In the genomic region with DNA sequence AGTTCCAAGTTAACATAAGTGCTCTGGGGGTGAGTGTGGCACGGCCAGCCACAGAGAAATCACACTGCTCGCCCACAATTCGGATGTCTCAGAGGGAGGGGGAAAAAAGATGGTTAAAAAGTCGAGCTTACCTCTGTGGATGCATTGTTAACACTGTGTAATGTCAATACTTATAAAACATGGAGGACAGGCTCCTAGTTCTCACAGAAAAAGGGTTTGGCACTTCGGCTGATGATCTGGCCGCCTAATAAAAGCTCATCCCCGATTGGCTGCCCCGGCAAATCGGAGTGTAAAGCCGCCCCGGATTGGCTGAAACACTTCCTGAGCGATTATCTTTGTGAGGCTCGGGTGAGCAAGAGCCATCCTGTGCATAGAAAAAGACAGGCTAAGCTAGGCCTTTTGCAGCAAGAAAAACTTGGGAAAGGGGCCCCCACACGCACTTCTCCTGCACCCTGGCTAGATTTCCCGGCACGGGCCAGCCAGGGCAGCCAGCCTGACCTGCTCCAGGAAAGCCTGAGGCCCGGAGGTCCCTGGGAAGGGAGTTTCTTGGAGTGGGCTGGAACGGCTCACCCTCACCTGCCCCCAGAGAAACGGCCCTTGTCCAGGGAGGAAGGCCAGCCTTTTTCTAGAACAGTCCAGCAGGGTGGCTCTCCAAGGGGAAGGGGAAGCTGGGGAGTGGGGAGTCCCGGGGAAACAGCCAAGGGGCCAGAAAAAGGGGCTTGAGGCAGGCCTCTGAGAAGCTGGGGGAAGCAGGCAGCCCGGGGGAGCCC, we compare ENCODE assay signal across 1 cellular context.
TF ChIP-seq lines count a peak whose summit lies in the region.

TSS of gene ZMYND8 (minus strand) at position 174 of the 770 bp plus-strand sequence. CDS start at position 145, 29 bp downstream.

TF ChIP-seq in GM12878, 131 proteins besides CTCF, POLR2A, EP300 and RAD21 (continued from another document):
- TF ChIP-seq PRDM15 (CRISPR knock-in tag; IDR thresholded peaks at IDR 0.05) (0 out of 2 replicates have a peak, but pooled peaks have one; percentile 42), MXI1 (IDR thresholded peaks at IDR 0.05; ENCODE audit: low read depth, low read length) (peak; percentile 23; the same call in 1 of the 2 replicates), SMC3 (IDR thresholded peaks at IDR 0.05; ENCODE audit: borderline replicate concordance, low read length) (no peak), ETV6 (conservative IDR thresholded peaks at IDR 0.05 in 1 of 2, IDR thresholded peaks at IDR 0.05 in 1 of 2; ENCODE audit: borderline replicate concordance in 1 of 2, low read depth in 1 of 2) (peak in 1 of 2 experiments; percentile 99; a peak in 2 of 4 replicates), NRF1 (conservative IDR thresholded peaks at IDR 0.05; ENCODE audit: low read depth, low read length) (no peak), ZNF592 (IDR thresholded peaks at IDR 0.05) (0 out of 2 replicates have a peak, but pooled peaks have one; percentile 16), PKNOX1 (IDR thresholded peaks at IDR 0.05) (peak; percentile 47; the same call in 1 of the 2 replicates), SREBF2 (IDR thresholded peaks at IDR 0.05; ENCODE audit: low read length) (peak; percentile 84), STAT1 (conservative IDR thresholded peaks at IDR 0.05) (no peak), LARP7 (IDR thresholded peaks at IDR 0.05) (0 out of 2 replicates have a peak, but pooled peaks have one; percentile 13), POLR2AphosphoS2 (IDR thresholded peaks at IDR 0.05; ENCODE audit: low read depth, low read length) (0 out of 2 replicates have a peak, but pooled peaks have one; percentile 15), RFX5 (IDR thresholded peaks at IDR 0.05; ENCODE audit: low read depth, low read length) (0 out of 2 replicates have a peak, but pooled peaks have one; percentile 54), YY1 (IDR thresholded peaks at IDR 0.05; ENCODE audit: low read depth, low read length) (peak; percentile 75), STAT3 (IDR thresholded peaks at IDR 0.05; ENCODE audit: low read depth, low read length) (no peak), HCFC1 (IDR thresholded peaks at IDR 0.05; ENCODE audit: low read length) (no peak; the same call in 1 of the 2 replicates), RELB (IDR thresholded peaks at IDR 0.05; ENCODE audit: low read depth) (peak; percentile 27; the same call in 1 of the 2 replicates), SIN3A (IDR thresholded peaks at IDR 0.05; ENCODE audit: low read depth, low read length) (no peak), NR2F1 (conservative IDR thresholded peaks at IDR 0.05) (no peak), CREM (IDR thresholded peaks at IDR 0.05; ENCODE audit: low read depth) (peak; percentile 45; the same call in 1 of the 2 replicates), EGR1 (IDR thresholded peaks at IDR 0.05; ENCODE audit: borderline replicate concordance in 1 of 2, low read depth in 2 of 2, low read length in 2 of 2) (0 out of 3 replicates have a peak, but pooled peaks of 1 of the 2 experiments have one; percentile 10), SMAD1 (IDR thresholded peaks at IDR 0.05; ENCODE audit: low read depth, partially characterized antibody) (peak; percentile 10), SMAD5 (IDR thresholded peaks at IDR 0.05; ENCODE audit: low read depth) (0 out of 2 replicates have a peak, but pooled peaks have one; percentile 24), SP1 (IDR thresholded peaks at IDR 0.05; ENCODE audit: low read depth, low read length) (peak; percentile 93), BHLHE40 (IDR thresholded peaks at IDR 0.05; ENCODE audit: borderline replicate concordance in 1 of 2, low read depth in 2 of 2, low read length in 1 of 2) (peak in 1 of 2 experiments; percentile 18; a peak in 1 of 4 replicates), CHD2 (IDR thresholded peaks at IDR 0.05; ENCODE audit: borderline replicate concordance, low read depth, low read length) (peak; percentile 27; the same call in 1 of the 2 replicates), PAX8 (IDR thresholded peaks at IDR 0.05) (peak; percentile 85; the same call in 1 of the 2 replicates), BMI1 (IDR thresholded peaks at IDR 0.05; ENCODE audit: borderline replicate concordance) (no peak), NFXL1 (IDR thresholded peaks at IDR 0.05; ENCODE audit: borderline replicate concordance) (peak; percentile 33; the same call in 1 of the 2 replicates), TAF1 (IDR thresholded peaks at IDR 0.05; ENCODE audit: borderline replicate concordance, low read depth, low read length) (peak; percentile 59; the same call in 1 of the 2 replicates), POLR2AphosphoS5 (IDR thresholded peaks at IDR 0.05; ENCODE audit: low read length) (peak; percentile 68)
- TF ChIP-seq, protein P1, sequence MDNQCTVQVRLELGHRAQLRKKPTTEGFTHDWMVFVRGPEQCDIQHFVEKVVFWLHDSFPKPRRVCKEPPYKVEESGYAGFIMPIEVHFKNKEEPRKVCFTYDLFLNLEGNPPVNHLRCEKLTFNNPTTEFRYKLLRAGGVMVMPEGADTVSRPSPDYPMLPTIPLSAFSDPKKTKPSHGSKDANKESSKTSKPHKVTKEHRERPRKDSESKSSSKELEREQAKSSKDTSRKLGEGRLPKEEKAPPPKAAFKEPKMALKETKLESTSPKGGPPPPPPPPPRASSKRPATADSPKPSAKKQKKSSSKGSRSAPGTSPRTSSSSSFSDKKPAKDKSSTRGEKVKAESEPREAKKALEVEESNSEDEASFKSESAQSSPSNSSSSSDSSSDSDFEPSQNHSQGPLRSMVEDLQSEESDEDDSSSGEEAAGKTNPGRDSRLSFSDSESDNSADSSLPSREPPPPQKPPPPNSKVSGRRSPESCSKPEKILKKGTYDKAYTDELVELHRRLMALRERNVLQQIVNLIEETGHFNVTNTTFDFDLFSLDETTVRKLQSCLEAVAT (IDR thresholded peaks at IDR 0.05): 0 out of 2 replicates have a peak, but pooled peaks have one; percentile 16
- TF ChIP-seq, protein P2, sequence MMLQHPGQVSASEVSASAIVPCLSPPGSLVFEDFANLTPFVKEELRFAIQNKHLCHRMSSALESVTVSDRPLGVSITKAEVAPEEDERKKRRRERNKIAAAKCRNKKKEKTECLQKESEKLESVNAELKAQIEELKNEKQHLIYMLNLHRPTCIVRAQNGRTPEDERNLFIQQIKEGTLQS (IDR thresholded peaks at IDR 0.05; ENCODE audit: borderline replicate concordance, extremely low read depth, low read depth, low read length): no peak
- TF ChIP-seq, protein P3, sequence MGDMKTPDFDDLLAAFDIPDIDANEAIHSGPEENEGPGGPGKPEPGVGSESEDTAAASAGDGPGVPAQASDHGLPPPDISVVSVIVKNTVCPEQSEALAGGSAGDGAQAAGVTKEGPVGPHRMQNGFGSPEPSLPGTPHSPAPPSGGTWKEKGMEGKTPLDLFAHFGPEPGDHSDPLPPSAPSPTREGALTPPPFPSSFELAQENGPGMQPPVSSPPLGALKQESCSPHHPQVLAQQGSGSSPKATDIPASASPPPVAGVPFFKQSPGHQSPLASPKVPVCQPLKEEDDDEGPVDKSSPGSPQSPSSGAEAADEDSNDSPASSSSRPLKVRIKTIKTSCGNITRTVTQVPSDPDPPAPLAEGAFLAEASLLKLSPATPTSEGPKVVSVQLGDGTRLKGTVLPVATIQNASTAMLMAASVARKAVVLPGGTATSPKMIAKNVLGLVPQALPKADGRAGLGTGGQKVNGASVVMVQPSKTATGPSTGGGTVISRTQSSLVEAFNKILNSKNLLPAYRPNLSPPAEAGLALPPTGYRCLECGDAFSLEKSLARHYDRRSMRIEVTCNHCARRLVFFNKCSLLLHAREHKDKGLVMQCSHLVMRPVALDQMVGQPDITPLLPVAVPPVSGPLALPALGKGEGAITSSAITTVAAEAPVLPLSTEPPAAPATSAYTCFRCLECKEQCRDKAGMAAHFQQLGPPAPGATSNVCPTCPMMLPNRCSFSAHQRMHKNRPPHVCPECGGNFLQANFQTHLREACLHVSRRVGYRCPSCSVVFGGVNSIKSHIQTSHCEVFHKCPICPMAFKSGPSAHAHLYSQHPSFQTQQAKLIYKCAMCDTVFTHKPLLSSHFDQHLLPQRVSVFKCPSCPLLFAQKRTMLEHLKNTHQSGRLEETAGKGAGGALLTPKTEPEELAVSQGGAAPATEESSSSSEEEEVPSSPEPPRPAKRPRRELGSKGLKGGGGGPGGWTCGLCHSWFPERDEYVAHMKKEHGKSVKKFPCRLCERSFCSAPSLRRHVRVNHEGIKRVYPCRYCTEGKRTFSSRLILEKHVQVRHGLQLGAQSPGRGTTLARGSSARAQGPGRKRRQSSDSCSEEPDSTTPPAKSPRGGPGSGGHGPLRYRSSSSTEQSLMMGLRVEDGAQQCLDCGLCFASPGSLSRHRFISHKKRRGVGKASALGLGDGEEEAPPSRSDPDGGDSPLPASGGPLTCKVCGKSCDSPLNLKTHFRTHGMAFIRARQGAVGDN (IDR thresholded peaks at IDR 0.05): peak; percentile 94
